22 cellular contexts compared by ENCODE assay signal in the genomic region with DNA sequence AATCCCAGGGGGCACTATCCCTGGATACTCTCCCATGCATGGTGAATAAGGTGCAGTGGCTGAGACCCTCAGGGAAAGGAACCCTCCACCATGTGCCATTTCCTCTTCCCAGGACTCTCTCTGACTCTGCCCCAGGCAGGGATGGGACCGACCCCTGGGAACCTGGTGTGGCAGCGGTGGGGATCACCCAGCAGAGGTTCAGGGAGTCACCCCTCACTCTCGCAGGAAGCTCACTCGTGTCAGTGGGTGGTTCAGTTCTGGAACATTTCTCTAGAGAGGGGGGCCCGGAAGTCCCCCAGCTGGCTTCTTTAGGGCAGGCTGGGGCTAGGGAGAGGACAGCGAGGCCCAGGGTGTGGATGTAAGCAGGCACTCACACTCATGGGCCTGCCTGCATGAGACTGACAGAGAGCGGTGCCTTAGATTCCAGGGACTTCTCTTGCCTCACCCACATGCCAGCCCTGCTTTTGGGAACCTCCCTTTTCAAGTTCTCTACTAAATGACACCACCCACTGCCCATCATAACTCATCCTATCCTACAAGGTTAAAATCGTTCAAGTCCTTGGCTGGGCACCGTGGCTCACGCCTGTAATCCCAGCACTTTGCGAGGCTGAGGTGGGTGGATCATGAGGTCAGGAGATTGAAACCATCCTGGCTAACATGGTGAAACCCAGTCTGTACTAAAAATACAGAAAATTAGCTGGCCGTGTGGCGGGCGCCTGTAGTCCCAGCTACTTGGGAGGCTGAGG.
DNase-seq lines count a peak whose midpoint lies in the region; ATAC-seq and TF ChIP-seq lines count a peak whose summit lies in the region.
"Had no signal": no experiment of that assay in that cellular context is flagged by ENCODE, and none has a peak within 500 bp of the region (broad histone marks: within the 10 kb centered on the region; RNA-seq: fewer than 3 reads in every experiment).

No MANE protein-coding gene starts in this region.

- H2BK120ac ChIP-seq in neuronal stem cell (ENCODE audit: low read depth, low read length): no peak overlapping the region

- no peak overlapping the region for H2AFZ ChIP-seq in neuronal stem cell (ENCODE audit: low read length)

- H2BK15ac ChIP-seq in neuronal stem cell (ENCODE audit: low read length): peak overlapping the region; percentile 30

- no peak for TF ChIP-seq CTCF in WERI-Rb-1 (IDR thresholded peaks at IDR 0.05; ENCODE audit: low read depth, low read length)

- H3K9ac ChIP-seq in BLaER1 (no peak overlapping the region), neuronal stem cell (ENCODE audit: low read depth, low read length, poor library complexity) (no peak overlapping the region)

- peak; percentile 21 for DNase-seq in CD1c-positive myeloid dendritic cell (ENCODE audit: extremely low spot score)
- no peak for DNase-seq in WERI-Rb-1
- no peak for DNase-seq in neuronal stem cell (ENCODE audit: low spot score)
- DNase-seq in activated naive CD4-positive, alpha-beta T cell (lab: John Stamatoyannopoulos, UW): no peak
- DNase-seq in DMS79 (lab: John Stamatoyannopoulos, UW): no peak
- DNase-seq: AML-193; CD4-positive, alpha-beta memory T cell; CD4-positive, CD25-positive, alpha-beta regulatory T cell; CD8-positive, alpha-beta memory T cell; COR-L47; DMS 273 treated with DMSO at 0.1 percent for 48 hours; DMS153; DMS53; DMS79 treated with DMSO at 0.1 percent for 48 hours; GF-D8 had no signal

- H3K4me2 ChIP-seq in BLaER1 (peak overlapping the region; percentile 23), neuronal stem cell (ENCODE audit: insufficient read depth, low read length, poor library complexity, severe bottlenecking) (no peak overlapping the region)
- H3K4me2 ChIP-seq: A549 had no signal

- H3K14ac ChIP-seq in neuronal stem cell (ENCODE audit: low read length): no peak overlapping the region

- no peaks in the 10 kb centered on the region for H3K79me1 ChIP-seq in neuronal stem cell (ENCODE audit: low read depth, low read length)

- no peak overlapping the region for H4K8ac ChIP-seq in neuronal stem cell (ENCODE audit: low read depth, low read length)

- no peaks in the 10 kb centered on the region for H4K20me1 ChIP-seq in BLaER1

- H3K4me1 ChIP-seq in BLaER1 (peaks cover 42% of the 10 kb centered on the region), neuronal stem cell (ENCODE audit: control insufficient read depth in 2 of 2, insufficient read depth in 1 of 2, low read depth in 1 of 2, low read length in 2 of 2) (peaks cover 0 to 4% of the 10 kb centered on the region in 2 donors)

- H3K4me3 ChIP-seq in BLaER1: no peak overlapping the region
- H3K4me3 ChIP-seq in WERI-Rb-1 (ENCODE audit: low read depth, low read length): no peak overlapping the region
- no peak overlapping the region for H3K4me3 ChIP-seq in neuronal stem cell (ENCODE audit: low read length in 2 of 2)
- H3K4me3 ChIP-seq: A549, GM12878 had no signal

- H3K23ac ChIP-seq in neuronal stem cell (ENCODE audit: low read depth, low read length, poor library complexity): no peak overlapping the region

- H3K27me3 ChIP-seq in BLaER1: no peaks in the 10 kb centered on the region
- no peaks in the 10 kb centered on the region for H3K27me3 ChIP-seq in WERI-Rb-1 (ENCODE audit: insufficient read depth, low read depth, severe bottlenecking)
- peaks cover 0 to 5% (median 0%) of the 10 kb centered on the region in 3 experiments for H3K27me3 ChIP-seq in neuronal stem cell (ENCODE audit: control insufficient read depth in 3 of 3, insufficient read depth in 3 of 3, low read depth in 1 of 3, low read length in 3 of 3)

- ATAC-seq in GM21529 (IDR thresholded peaks at IDR 0.05; ENCODE audit: unreplicated experiment): no peak
- ATAC-seq in HG02763 (IDR thresholded peaks at IDR 0.05; ENCODE audit: unreplicated experiment): no peak
- ATAC-seq: A549, GM12878 had no signal

- no peak overlapping the region for H2BK12ac ChIP-seq in neuronal stem cell (ENCODE audit: low read length)

- H2BK5ac ChIP-seq in neuronal stem cell (ENCODE audit: low read length): no peak overlapping the region

- no peaks in the 10 kb centered on the region for H3K36me3 ChIP-seq in BLaER1
- H3K36me3 ChIP-seq in WERI-Rb-1: peaks cover 58% of the 10 kb centered on the region
- H3K36me3 ChIP-seq in neuronal stem cell (replicated peaks in 1 of 2; ENCODE audit: control insufficient read depth in 2 of 2, insufficient read depth in 2 of 2, low read length in 2 of 2): no peaks in the 10 kb centered on the region

- no peak overlapping the region for H3K4ac ChIP-seq in neuronal stem cell (ENCODE audit: low read length)

- no CpG with 5 or more reads among the region's 14 CpGs for WGBS in neuronal stem cell (ENCODE audit: extremely low coverage in 2 of 2, insufficient read length in 2 of 2, insufficient replicate concordance in 1 of 2), 2 donors

- no peak overlapping the region for H2AK5ac ChIP-seq in neuronal stem cell (ENCODE audit: low read depth, low read length)

- no peak overlapping the region for H3K27ac ChIP-seq in BLaER1
- H3K27ac ChIP-seq in WERI-Rb-1: peak overlapping the region; percentile 95
- no peak overlapping the region for H3K27ac ChIP-seq in neuronal stem cell (replicated peaks; ENCODE audit: low read length)
- H3K27ac ChIP-seq: 22Rv1, A549, C4-2B had no signal

- H3K9me3 ChIP-seq in BLaER1: no peaks in the 10 kb centered on the region
- no peaks in the 10 kb centered on the region for H3K9me3 ChIP-seq in WERI-Rb-1 (ENCODE audit: severe bottlenecking)
- no peaks in the 10 kb centered on the region for H3K9me3 ChIP-seq in neuronal stem cell (replicated peaks in 1 of 2; ENCODE audit: control insufficient read depth in 2 of 2, insufficient read depth in 1 of 2, low read depth in 1 of 2, low read length in 2 of 2)
- H3K9me3 ChIP-seq: A549 had no signal

- peak overlapping the region; percentile 19 for H3K18ac ChIP-seq in neuronal stem cell (ENCODE audit: low read length)

- H4K91ac ChIP-seq in neuronal stem cell (ENCODE audit: low read depth, low read length, poor library complexity): no peak overlapping the region
